ENCODE assay signal across 13 cellular contexts in genomic region chr5:116455061-116455460, GRCh38.
DNase-seq lines count a peak whose midpoint lies in the region; TF ChIP-seq lines count a peak whose summit lies in the region.
"Had no signal": no experiment of that assay in that cellular context is flagged by ENCODE, and none has a peak within 500 bp of the region (broad histone marks: within the 10 kb centered on the region; RNA-seq: fewer than 3 reads in every experiment).

No MANE protein-coding gene starts in this region.

- no peaks in the 10 kb centered on the region for H3K27me3 Mint-ChIP-seq in neural crest cell (ENCODE audit: low read depth)
- H3K27me3 Mint-ChIP-seq: activated naive CD4-positive, alpha-beta T cell treated with anti-CD3 and anti-CD28 coated beads, Interleukin-2, amount 50 U/mL, for 24 hours had no signal

- peak overlapping the region; percentile 69 to 84 (median 78) for H3K4me2 ChIP-seq in BLaER1 treated with 17β-estradiol and CSF1 and Interleukin-3, amounts not matched to agents 10 nM and 100 nM
- peak overlapping the region; percentile 70 for H3K4me2 ChIP-seq in OCI-LY3 (ENCODE audit: low read length)
- H3K4me2 ChIP-seq in fibroblast of lung (ENCODE audit: extremely low read depth, insufficient read depth, low read length): peak overlapping the region; percentile 53

- peak in 1 of 2 donors; percentile 82 for DNase-seq in fibroblast of lung (ENCODE audit: low read depth in 2 of 2)
- DNase-seq in neural crest cell (ENCODE audit: low read depth, low spot score): no peak
- DNase-seq in spleen: no peak
- DNase-seq in tibial nerve (ENCODE audit: low spot score in 2 of 2): no peak
- DNase-seq in NK-92 treated with Interleukin-12 subunit alpha and Interleukin-12 subunit beta, amount 100 ng/mL, for 24 hours (lab: John Stamatoyannopoulos, UW): no peak
- DNase-seq in activated CD4-positive, alpha-beta T cell treated with anti-CD3 and anti-CD28 coated beads, Interleukin-2, amount 50 U/mL, for 1 hour: no peak
- DNase-seq: NCI-H1105 treated with DMSO at 0.1 percent for 48 hours had no signal

- no peak overlapping the region for H3K4me3 Mint-ChIP-seq in neural crest cell
- H3K4me3 Mint-ChIP-seq: activated CD8-positive, alpha-beta memory T cell treated with anti-CD3 and anti-CD28 coated beads, Interleukin-2, amount 10 ng/mL, durations not matched to agents 7 days and 5 days; activated naive CD4-positive, alpha-beta T cell treated with anti-CD3 and anti-CD28 coated beads, Interleukin-2, amount 50 U/mL, for 24 hours had no signal

- H3K27ac ChIP-seq in BLaER1 treated with 17β-estradiol and CSF1 and Interleukin-3, amounts not matched to agents 10 nM and 100 nM: peak overlapping the region in 9 of 11 experiments; percentile 56 to 76 (median 72); a peak in 18 of 22 replicates
- H3K27ac ChIP-seq in OCI-LY3 (ENCODE audit: low read length) (no peak overlapping the region), fibroblast of lung (ENCODE audit: insufficient read depth, low read length) (no peak overlapping the region), spleen (no peak overlapping the region), tibial nerve (peak overlapping the region in 1 of 4 donors; percentile 18)
- H3K27ac ChIP-seq: RWPE1 had no signal

- 59 to 81% (median 71%) methylated on average over 5 of the region's 5 CpGs for WGBS in spleen, 5 donors
- 68 to 73% methylated on average over 5 of the region's 5 CpGs for WGBS in tibial nerve, 2 donors

- H3K79me2 ChIP-seq in OCI-LY3 (ENCODE audit: low read length) (no peaks in the 10 kb centered on the region), fibroblast of lung (ENCODE audit: control insufficient read depth, insufficient read depth, low read length) (no peaks in the 10 kb centered on the region)

- TF ChIP-seq EP300 in tibial nerve (IDR thresholded peaks at IDR 0.05): no peak

- H3K36me3 Mint-ChIP-seq in neural crest cell (ENCODE audit: low read depth): peaks cover 9% of the 10 kb centered on the region
- H3K36me3 Mint-ChIP-seq: activated CD8-positive, alpha-beta memory T cell treated with anti-CD3 and anti-CD28 coated beads, Interleukin-2, amount 10 ng/mL, durations not matched to agents 7 days and 5 days had no signal

- peaks cover 48% of the 10 kb centered on the region for H3K4me1 Mint-ChIP-seq in neural crest cell
- H3K4me1 Mint-ChIP-seq: activated naive CD4-positive, alpha-beta T cell treated with anti-CD3 and anti-CD28 coated beads, Interleukin-2, amount 50 U/mL, for 24 hours had no signal

- peak overlapping the region in 7 of 11 experiments; percentile 3 to 50 (median 18); a peak in 8 of 22 replicates for H3K9ac ChIP-seq in BLaER1 treated with 17β-estradiol and CSF1 and Interleukin-3, amounts not matched to agents 10 nM and 100 nM
- H3K9ac ChIP-seq in OCI-LY3 (ENCODE audit: low read length) (no peak overlapping the region), fibroblast of lung (ENCODE audit: insufficient read depth, low read length) (no peak overlapping the region)

- H3K9me3 Mint-ChIP-seq in neural crest cell: peaks cover 3% of the 10 kb centered on the region
- H3K9me3 Mint-ChIP-seq: activated naive CD4-positive, alpha-beta T cell treated with anti-CD3 and anti-CD28 coated beads, Interleukin-2, amount 50 U/mL, for 24 hours had no signal

- TF ChIP-seq CTCF in OCI-LY3 (IDR thresholded peaks at IDR 0.05; ENCODE audit: low read depth, low read length) (no peak), fibroblast of lung (conservative IDR thresholded peaks at IDR 0.05 in 1 of 2, IDR thresholded peaks at IDR 0.05 in 1 of 2; ENCODE audit: low read depth in 1 of 2, low read length in 2 of 2) (no peak), neural crest cell (conservative IDR thresholded peaks at IDR 0.05) (no peak), spleen (IDR thresholded peaks at IDR 0.05 in 8 of 11, conservative IDR thresholded peaks at IDR 0.05 in 3 of 11) (no peak), tibial nerve (IDR thresholded peaks at IDR 0.05) (no peak)

- no peak for TF ChIP-seq POLR2A in spleen (IDR thresholded peaks at IDR 0.05)
- no peak for TF ChIP-seq POLR2A in tibial nerve (IDR thresholded peaks at IDR 0.05)

- intact Hi-C loops in spleen (cut with DNase I; ENCODE audit: low total_unique reads): no loop called here

- H3K4me1 ChIP-seq in BLaER1 treated with 17β-estradiol and CSF1 and Interleukin-3, amounts not matched to agents 10 nM and 100 nM: peaks cover 20 to 39% (median 36%) of the 10 kb centered on the region in 10 experiments
- H3K4me1 ChIP-seq in OCI-LY3 (ENCODE audit: low read length) (peaks cover 14% of the 10 kb centered on the region), fibroblast of lung (ENCODE audit: control insufficient read depth, extremely low read depth, insufficient read depth, low read length) (peaks cover 3% of the 10 kb centered on the region), spleen (peaks cover 0 to 17% (median 4%) of the 10 kb centered on the region in 6 donors), tibial nerve (peaks cover 0 to 35% (median 9%) of the 10 kb centered on the region in 4 donors)

- no peaks in the 10 kb centered on the region for H3K36me3 ChIP-seq in BLaER1 treated with 17β-estradiol and CSF1 and Interleukin-3, amounts not matched to agents 10 nM and 100 nM
- H3K36me3 ChIP-seq in OCI-LY3 (replicated peaks; ENCODE audit: low read depth, low read length) (no peaks in the 10 kb centered on the region), fibroblast of lung (ENCODE audit: control insufficient read depth, insufficient read depth, low read length) (no peaks in the 10 kb centered on the region), spleen (peaks cover 0 to 19% (median 2%) of the 10 kb centered on the region in 6 donors), tibial nerve (peaks cover 0 to 4% (median 0%) of the 10 kb centered on the region in 3 donors)
- H3K36me3 ChIP-seq: gastroesophageal sphincter had no signal

- no peaks in the 10 kb centered on the region for H4K20me1 ChIP-seq in BLaER1 treated with 17β-estradiol and CSF1 and Interleukin-3, amounts not matched to agents 10 nM and 100 nM
- no peaks in the 10 kb centered on the region for H4K20me1 ChIP-seq in OCI-LY3 (ENCODE audit: insufficient read depth, low read length)
- H4K20me1 ChIP-seq in fibroblast of lung (ENCODE audit: control insufficient read depth, extremely low read depth, insufficient read depth, low read length): no peaks in the 10 kb centered on the region

- peak overlapping the region; percentile 69 for H3K27ac Mint-ChIP-seq in neural crest cell (ENCODE audit: unreplicated experiment)
- H3K27ac Mint-ChIP-seq: activated CD8-positive, alpha-beta memory T cell treated with anti-CD3 and anti-CD28 coated beads, Interleukin-2, amount 10 ng/mL, durations not matched to agents 7 days and 5 days; activated naive CD4-positive, alpha-beta T cell treated with anti-CD3 and anti-CD28 coated beads, Interleukin-2, amount 50 U/mL, for 24 hours had no signal

- H3K27me3 ChIP-seq in BLaER1 treated with 17β-estradiol and CSF1 and Interleukin-3, amounts not matched to agents 10 nM and 100 nM: peaks cover 0 to 5% (median 0%) of the 10 kb centered on the region in 11 experiments; a peak in 2 of 22 replicates
- H3K27me3 ChIP-seq in OCI-LY3 (ENCODE audit: low read depth, low read length) (no peaks in the 10 kb centered on the region), fibroblast of lung (ENCODE audit: control insufficient read depth, insufficient read depth, low read length) (no peaks in the 10 kb centered on the region), spleen (replicated peaks in 1 of 7) (no peaks in the 10 kb centered on the region), tibial nerve (no peaks in the 10 kb centered on the region)
- H3K27me3 ChIP-seq: gastroesophageal sphincter had no signal

- H2AFZ ChIP-seq in OCI-LY3 (ENCODE audit: low read depth, low read length): no peak overlapping the region
- H2AFZ ChIP-seq in fibroblast of lung (ENCODE audit: low read length): no peak overlapping the region

- H3K4me3 ChIP-seq in BLaER1 treated with 17β-estradiol and CSF1 and Interleukin-3, amounts not matched to agents 10 nM and 100 nM: peak overlapping the region in 1 of 10 experiments; percentile 10; a peak in 1 of 20 replicates
- H3K4me3 ChIP-seq in OCI-LY3 (ENCODE audit: low read length) (no peak overlapping the region), fibroblast of lung (replicated peaks in 1 of 4; ENCODE audit: control extremely low read depth in 1 of 4, insufficient read depth in 1 of 4, low read depth in 3 of 4, low read length in 4 of 4) (no peak overlapping the region), spleen (no peak overlapping the region), tibial nerve (no peak overlapping the region)
- H3K4me3 ChIP-seq: gastroesophageal sphincter had no signal

- no peaks in the 10 kb centered on the region for H3K9me3 ChIP-seq in BLaER1 treated with 17β-estradiol and CSF1 and Interleukin-3, amounts not matched to agents 10 nM and 100 nM (replicated peaks in 1 of 11)
- H3K9me3 ChIP-seq in OCI-LY3 (ENCODE audit: insufficient read depth, low read length) (no peaks in the 10 kb centered on the region), fibroblast of lung (ENCODE audit: control insufficient read depth, insufficient read depth, low read depth, low read length) (no peaks in the 10 kb centered on the region), spleen (no peaks in the 10 kb centered on the region), tibial nerve (no peaks in the 10 kb centered on the region)
- H3K9me3 ChIP-seq: gastroesophageal sphincter had no signal

Comparison
In these comparisons a context has a peak if more than half of its experiments do, and no peak if none do; other contexts are left out.
1. H3K27ac ChIP-seq: peak in BLaER1 treated with 17β-estradiol and CSF1 and Interleukin-3, amounts not matched to agents 10 nM and 100 nM (9 of 11); none in OCI-LY3 (single experiment), fibroblast of lung (single experiment) and spleen (0 of 8).
2. H3K9ac ChIP-seq: peak in BLaER1 treated with 17β-estradiol and CSF1 and Interleukin-3, amounts not matched to agents 10 nM and 100 nM (7 of 11); none in OCI-LY3 (single experiment) and fibroblast of lung (single experiment).
3. Peak in every context shown above with its lines, with median percentiles within 50 percentile points of each other: H3K4me2 ChIP-seq.